Comparison of ENCODE assay signal across 14 cellular contexts in the genomic region with DNA sequence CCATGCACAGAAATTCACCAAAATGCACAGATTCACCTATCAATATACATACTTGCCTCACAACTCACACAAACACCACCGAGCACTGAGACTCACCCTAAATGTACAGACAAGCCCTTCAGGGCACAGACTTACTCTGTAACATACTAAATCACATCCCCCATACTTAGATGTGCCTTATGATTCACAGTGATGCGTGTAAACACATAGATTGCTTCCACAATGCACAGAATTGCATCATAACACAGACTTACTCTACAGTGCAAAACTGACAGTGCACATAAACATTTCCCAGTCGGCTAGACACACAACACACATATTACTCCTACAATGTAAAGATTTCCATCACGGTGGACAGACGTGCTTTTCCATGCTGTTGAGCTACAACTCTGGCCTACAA. TPM values are rescaled to one million over a fixed set of nuclear protein-coding genes. Genes with fewer than 3 reads are reported as not detected.
DNase-seq lines count a peak whose midpoint lies in the region; ATAC-seq and TF ChIP-seq lines count a peak whose summit lies in the region.
"Had no signal": no experiment of that assay in that cellular context is flagged by ENCODE, and none has a peak within 500 bp of the region (broad histone marks: within the 10 kb centered on the region; RNA-seq: fewer than 3 reads in every experiment).

No MANE protein-coding gene starts in this region.

- H3K9ac ChIP-seq in SK-N-MC (ENCODE audit: insufficient read length): no peak overlapping the region
- H3K9ac ChIP-seq: SK-N-SH had no signal

- peaks cover 2% of the 10 kb centered on the region for H3K4me1 ChIP-seq in HEK293 (ENCODE audit: control insufficient read depth, insufficient read depth, low read length)
- H3K4me1 ChIP-seq: Caco-2 had no signal

- no peak overlapping the region for H3K4me3 ChIP-seq in HEK293 (ENCODE audit: low read depth, low read length)
- H3K4me3 ChIP-seq in SK-N-MC: no peak overlapping the region
- H3K4me3 ChIP-seq in lower leg skin (ENCODE audit: low read depth, poor library complexity, severe bottlenecking): no peak overlapping the region

- 63 to 71% methylated on average over 5 of the region's 5 CpGs for WGBS in lower leg skin, 2 donors

- TF ChIP-seq CTCF in HEK293 (tag by site-specific recombination; IDR thresholded peaks at IDR 0.05): no peak
- no peak for TF ChIP-seq CTCF in lower leg skin (IDR thresholded peaks at IDR 0.05)

- H3K9me3 ChIP-seq in HEK293 (ENCODE audit: control insufficient read depth, insufficient read depth, low read depth, low read length) (no peaks in the 10 kb centered on the region), SK-N-MC (ENCODE audit: low read depth, low read length) (no peaks in the 10 kb centered on the region)
- H3K9me3 ChIP-seq: Caco-2, SK-N-SH had no signal

- CTCF ChIA-PET in HEK293 (lab: Yijun Ruan, JAX): no interaction called here

- intact Hi-C loops in lower leg skin (cut with DNase I; ENCODE audit: low total_unique reads): no loop called here

- H3K36me3 ChIP-seq in HEK293 (ENCODE audit: control insufficient read depth in 2 of 2, insufficient read depth in 1 of 2, low read length in 2 of 2) (peaks cover 0 to 51% of the 10 kb centered on the region in 2 experiments; a peak in 1 of 3 replicates), SK-N-MC (ENCODE audit: insufficient read depth, low read length) (peaks cover 11% of the 10 kb centered on the region; the same call in 1 of the 2 replicates)

- ATAC-seq in esophagus mucosa (peak; percentile 32), HG02571 (IDR thresholded peaks at IDR 0.05; ENCODE audit: unreplicated experiment) (no peak)

- TF ChIP-seq POLR2A in lower leg skin (IDR thresholded peaks at IDR 0.05): no peak

- DNase-seq in EH (ENCODE audit: low read depth) (peak; percentile 0), SK-N-MC (ENCODE audit: low read depth, low spot score) (no peak), NCI-H1048 (lab: John Stamatoyannopoulos, UW) (no peak), lower leg skin (ENCODE audit: low spot score in 2 of 2) (no peak), NCI-H345 (lab: John Stamatoyannopoulos, UW) (no peak)
- DNase-seq: Caco-2, GF-D8, NCI-H187 treated with DMSO at 0.1 percent for 48 hours, NCI-H2171 treated with DMSO at 0.1 percent for 48 hours, NCI-H510A treated with DMSO at 0.1 percent for 48 hours, SK-N-SH had no signal

- no peak overlapping the region for H3K27ac ChIP-seq in HEK293 (ENCODE audit: extremely low read depth, low read depth, low read length)
- H3K27ac ChIP-seq in SK-N-MC: peak overlapping the region; percentile 49; the same call in 1 of the 2 replicates

- POLR2A ChIA-PET in HEK293 (lab: Yijun Ruan, JAX): no interaction called here

TF ChIP-seq in HEK293, 187 proteins besides CTCF, POLR2A, EP300 and RAD21:
- TF ChIP-seq ZNF132 (tag by site-specific recombination; IDR thresholded peaks at IDR 0.05; ENCODE audit: borderline replicate concordance) (no peak), ZNF341 (tag by site-specific recombination; IDR thresholded peaks at IDR 0.05; ENCODE audit: low read depth) (no peak), ZNF664 (tag by site-specific recombination; IDR thresholded peaks at IDR 0.05) (no peak), ZNF768 (tag by site-specific recombination; IDR thresholded peaks at IDR 0.05) (no peak), ZNF473 (tag by site-specific recombination; IDR thresholded peaks at IDR 0.05) (no peak), IKZF3 (tag by site-specific recombination; IDR thresholded peaks at IDR 0.05) (no peak)
- TF ChIP-seq, protein P1, sequence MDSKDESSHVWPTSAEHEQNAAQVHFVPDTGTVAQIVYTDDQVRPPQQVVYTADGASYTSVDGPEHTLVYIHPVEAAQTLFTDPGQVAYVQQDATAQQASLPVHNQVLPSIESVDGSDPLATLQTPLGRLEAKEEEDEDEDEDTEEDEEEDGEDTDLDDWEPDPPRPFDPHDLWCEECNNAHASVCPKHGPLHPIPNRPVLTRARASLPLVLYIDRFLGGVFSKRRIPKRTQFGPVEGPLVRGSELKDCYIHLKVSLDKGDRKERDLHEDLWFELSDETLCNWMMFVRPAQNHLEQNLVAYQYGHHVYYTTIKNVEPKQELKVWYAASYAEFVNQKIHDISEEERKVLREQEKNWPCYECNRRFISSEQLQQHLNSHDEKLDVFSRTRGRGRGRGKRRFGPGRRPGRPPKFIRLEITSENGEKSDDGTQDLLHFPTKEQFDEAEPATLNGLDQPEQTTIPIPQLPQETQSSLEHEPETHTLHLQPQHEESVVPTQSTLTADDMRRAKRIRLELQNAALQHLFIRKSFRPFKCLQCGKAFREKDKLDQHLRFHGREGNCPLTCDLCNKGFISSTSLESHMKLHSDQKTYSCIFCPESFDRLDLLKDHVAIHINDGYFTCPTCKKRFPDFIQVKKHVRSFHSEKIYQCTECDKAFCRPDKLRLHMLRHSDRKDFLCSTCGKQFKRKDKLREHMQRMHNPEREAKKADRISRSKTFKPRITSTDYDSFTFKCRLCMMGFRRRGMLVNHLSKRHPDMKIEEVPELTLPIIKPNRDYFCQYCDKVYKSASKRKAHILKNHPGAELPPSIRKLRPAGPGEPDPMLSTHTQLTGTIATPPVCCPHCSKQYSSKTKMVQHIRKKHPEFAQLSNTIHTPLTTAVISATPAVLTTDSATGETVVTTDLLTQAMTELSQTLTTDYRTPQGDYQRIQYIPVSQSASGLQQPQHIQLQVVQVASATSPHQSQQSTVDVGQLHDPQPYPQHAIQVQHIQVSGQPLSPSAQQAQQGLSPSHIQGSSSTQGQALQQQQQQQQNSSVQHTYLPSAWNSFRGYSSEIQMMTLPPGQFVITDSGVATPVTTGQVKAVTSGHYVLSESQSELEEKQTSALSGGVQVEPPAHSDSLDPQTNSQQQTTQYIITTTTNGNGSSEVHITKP (tag by site-specific recombination; IDR thresholded peaks at IDR 0.05): peak; percentile 79

RNA-seq across cellular contexts. Expression of a gene that starts 6.2 kb away (rescaled TPM):
- total RNA-seq in esophagus mucosa (3.1 TPM), lower leg skin (10 to 100 TPM; 25.2 to 81.7 (median 63.1) TPM)
- total RNA-seq: Caco-2 had no signal
